ENCODE assay signal across 10 cellular contexts in the genomic region with DNA sequence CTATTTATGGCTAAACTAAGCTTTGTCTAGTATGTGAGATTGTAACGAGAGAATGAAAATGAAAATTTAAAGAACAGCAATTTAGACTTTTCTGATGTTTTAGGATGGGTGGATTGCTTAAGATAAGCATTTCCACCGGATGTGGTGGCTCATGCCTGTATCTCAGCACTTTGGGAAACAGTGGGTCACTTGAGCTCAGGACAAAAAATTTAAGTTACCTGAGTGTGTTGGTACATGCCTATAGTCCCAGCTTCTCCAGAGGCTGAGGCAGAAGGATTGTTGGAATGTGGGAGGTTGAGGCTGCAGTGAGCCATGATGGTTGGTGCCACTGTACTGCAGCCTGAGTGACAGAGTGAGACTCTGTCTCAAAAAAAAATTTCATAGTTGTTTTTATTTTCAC. TPM values are rescaled to one million over a fixed set of nuclear protein-coding genes. Genes with fewer than 3 reads are reported as not detected.
A peak's percentile ranks its signal among the peaks of the same experiment; 100 is the strongest.
DNase-seq lines count a peak whose midpoint lies in the region; ATAC-seq and TF ChIP-seq lines count a peak whose summit lies in the region.
"Had no signal": no experiment of that assay in that cellular context is flagged by ENCODE, and none has a peak within 500 bp of the region (broad histone marks: within the 10 kb centered on the region; RNA-seq: fewer than 3 reads in every experiment).

No MANE protein-coding gene starts in this region.

- H3K4me3 Mint-ChIP-seq in CD8-positive, alpha-beta memory T cell: peak overlapping the region; percentile 37 to 87 (median 76)
- peak overlapping the region; percentile 84 to 91 (median 88) for H3K4me3 Mint-ChIP-seq in brain
- peak overlapping the region; percentile 60 to 94 (median 79) for H3K4me3 Mint-ChIP-seq in naive thymus-derived CD8-positive, alpha-beta T cell

- CTCF ChIA-PET in CD8-positive, alpha-beta memory T cell (lab: Charles Lee): interaction anchor here (0.7 to 2.4 kb wide), 3 partner anchors 18 to 56 kb away, joined by 3 to 12 read pairs (median 4); no protein-coding TSS in a partner anchor

- H3K27me3 ChIP-seq in CD8-positive, alpha-beta memory T cell (ENCODE audit: insufficient read depth, low read length, poor library complexity, severe bottlenecking): no peaks in the 10 kb centered on the region

- peak overlapping the region in 6 of 8 donors; percentile 43 to 87 (median 83) for H3K27ac Mint-ChIP-seq in CD8-positive, alpha-beta memory T cell
- peak overlapping the region in 4 of 5 experiments; percentile 8 to 66 (median 36) for H3K27ac Mint-ChIP-seq in brain
- peak overlapping the region in 9 of 10 donors; percentile 9 to 86 (median 62) for H3K27ac Mint-ChIP-seq in naive thymus-derived CD8-positive, alpha-beta T cell

- no peaks in the 10 kb centered on the region for H3K27me3 Mint-ChIP-seq in CD8-positive, alpha-beta memory T cell
- no peaks in the 10 kb centered on the region for H3K27me3 Mint-ChIP-seq in brain
- no peaks in the 10 kb centered on the region for H3K27me3 Mint-ChIP-seq in naive thymus-derived CD8-positive, alpha-beta T cell

- no peaks in the 10 kb centered on the region for H3K9me3 Mint-ChIP-seq in CD8-positive, alpha-beta memory T cell
- H3K9me3 Mint-ChIP-seq in brain: peaks cover 0 to 3% (median 0%) of the 10 kb centered on the region in 5 experiments
- no peaks in the 10 kb centered on the region for H3K9me3 Mint-ChIP-seq in naive thymus-derived CD8-positive, alpha-beta T cell

- no peaks in the 10 kb centered on the region for H3K9me3 ChIP-seq in CD8-positive, alpha-beta memory T cell (ENCODE audit: low read length)

- peak overlapping the region; percentile 20 for H3K4me3 ChIP-seq in CD8-positive, alpha-beta memory T cell (ENCODE audit: low read length)
- H3K4me3 ChIP-seq in Jurkat, Clone E6-1 (ENCODE audit: low read length): peak overlapping the region; percentile 9

- no peak overlapping the region for H3K27ac ChIP-seq in CD8-positive, alpha-beta memory T cell (ENCODE audit: low read depth, low read length)

- peaks cover 62 to 81% (median 74%) of the 10 kb centered on the region in 3 donors for H3K4me1 Mint-ChIP-seq in CD8-positive, alpha-beta memory T cell
- peaks cover 73% of the 10 kb centered on the region for H3K4me1 Mint-ChIP-seq in brain
- peaks cover 37 to 71% (median 67%) of the 10 kb centered on the region in 4 donors for H3K4me1 Mint-ChIP-seq in naive thymus-derived CD8-positive, alpha-beta T cell

- DNase-seq in CD8-positive, alpha-beta memory T cell: peak in 1 of 5 donors; percentile 4
- peak; percentile 50 for DNase-seq in Jurkat, Clone E6-1 (ENCODE audit: low read depth, low spot score)
- peak in 2 of 10 donors; percentile 13 to 19 for DNase-seq in naive thymus-derived CD8-positive, alpha-beta T cell
- DNase-seq in DMS53 (lab: John Stamatoyannopoulos, UW) (no peak), head of caudate nucleus (no peak), AML-193 (lab: John Stamatoyannopoulos, UW) (no peak), ACHN (no peak)
- DNase-seq: islet precursor cell; stimulated activated CD4-positive, alpha-beta T cell treated with anti-CD3 and anti-CD28 coated beads, Interleukin-2, amount 100 ng/mL, for 24 hours had no signal

- in situ Hi-C loops in ACHN (cut with HindIII; ENCODE audit: low pct_ligation_motif_present, low pct_unique_long_range_greater_than_20kb, low sequenced_read_pairs): no loop called here

- peaks cover 6% of the 10 kb centered on the region for H3K36me3 ChIP-seq in CD8-positive, alpha-beta memory T cell (ENCODE audit: insufficient read depth, low read length)

- intact Hi-C loops in head of caudate nucleus (cut with DNase I): loop anchor here (5.0 to 10.0 kb wide), 2 partner anchors 55 to 63 kb away; no protein-coding TSS in a partner anchor

- POLR2A ChIA-PET in CD8-positive, alpha-beta memory T cell (lab: Charles Lee): no interaction called here
- POLR2A ChIA-PET in naive thymus-derived CD8-positive, alpha-beta T cell (lab: Charles Lee): interaction anchor here (0.8 to 1.0 kb wide), 2 partner anchors 12 to 35 kb away, joined by 3 to 4 read pairs; no protein-coding TSS in a partner anchor

- H3K36me3 Mint-ChIP-seq in CD8-positive, alpha-beta memory T cell: peaks cover 9 to 61% (median 16%) of the 10 kb centered on the region in 3 donors
- peaks cover 62% of the 10 kb centered on the region for H3K36me3 Mint-ChIP-seq in brain
- peaks cover 5 to 66% (median 8%) of the 10 kb centered on the region in 3 donors for H3K36me3 Mint-ChIP-seq in naive thymus-derived CD8-positive, alpha-beta T cell

- peaks cover 49% of the 10 kb centered on the region for H3K4me1 ChIP-seq in CD8-positive, alpha-beta memory T cell (ENCODE audit: insufficient read depth, low read length)

- ATAC-seq in naive thymus-derived CD8-positive, alpha-beta T cell: no peak

- TF ChIP-seq CTCF in brain (conservative IDR thresholded peaks at IDR 0.05): no peak

RNA-seq across cellular contexts. Expression of a gene that starts 3.4 kb away (rescaled TPM):
- 100 to 1,000 TPM; 115 to 122 TPM for total RNA-seq in CD8-positive, alpha-beta memory T cell
- 45.8 TPM for polyA plus RNA-seq in CD8-positive, alpha-beta memory T cell
- 67.7 TPM for polyA plus RNA-seq in Jurkat, Clone E6-1 (2012; ENCODE audit: insufficient read depth, insufficient read length)
- 5.6 TPM for polyA plus RNA-seq in brain (ENCODE audit: insufficient read depth, low read depth, low replicate concordance)
- 10 to 100 TPM; 59.3 to 65.1 TPM for total RNA-seq in naive thymus-derived CD8-positive, alpha-beta T cell
- polyA plus RNA-seq in naive thymus-derived CD8-positive, alpha-beta T cell: 10 to 100 TPM; 28.3 to 46.1 (median 45.0) TPM
